Comparison of ENCODE assay signal across 8 cellular contexts in genomic region chr1:47225430-47226100, GRCh38. TPM values are rescaled to one million over a fixed set of nuclear protein-coding genes. Genes with fewer than 3 reads are reported as not detected.
DNase-seq lines count a peak whose midpoint lies in the region; ATAC-seq, FAIRE-seq and TF ChIP-seq lines count a peak whose summit lies in the region.

No MANE protein-coding gene starts in this region.

- no peaks in the 10 kb centered on the region for H3K9me2 ChIP-seq in Karpas-422 (replicated peaks; ENCODE audit: insufficient read depth, low read length)

- H3K79me2 ChIP-seq in Karpas-422 (ENCODE audit: low read length), result no peaks in the 10 kb centered on the region

- H3K9me3 ChIP-seq in A549 (no peaks in the 10 kb centered on the region), HUES64 (ENCODE audit: insufficient read depth, low read depth, low read length) (no peaks in the 10 kb centered on the region), colonic mucosa (no peaks in the 10 kb centered on the region), Karpas-422 (ENCODE audit: low read length) (no peaks in the 10 kb centered on the region)
- H3K9me3 ChIP-seq in naive thymus-derived CD4-positive, alpha-beta T cell (ENCODE audit: control insufficient read depth in 2 of 3, low read length in 3 of 3), result no peaks in the 10 kb centered on the region

- TF ChIP-seq RAD21 in A549 (conservative IDR thresholded peaks at IDR 0.05 in 1 of 2, IDR thresholded peaks at IDR 0.05 in 1 of 2), result no peak

- ATAC-seq in A549 (peak in 1 of 2 experiments; percentile 34; a peak in 2 of 6 replicates), HG03520 (IDR thresholded peaks at IDR 0.05; ENCODE audit: unreplicated experiment) (no peak)
- ATAC-seq in naive thymus-derived CD4-positive, alpha-beta T cell, result peak; percentile 37

- H3K4me1 ChIP-seq in A549, result no peaks in the 10 kb centered on the region
- peaks cover 27% of the 10 kb centered on the region for H3K4me1 ChIP-seq in HUES64 (ENCODE audit: insufficient read depth, low read length)
- H3K4me1 ChIP-seq in colonic mucosa, result no peaks in the 10 kb centered on the region
- peaks cover 1 to 8% of the 10 kb centered on the region in 2 donors for H3K4me1 ChIP-seq in naive thymus-derived CD4-positive, alpha-beta T cell (ENCODE audit: control insufficient read depth in 2 of 2, insufficient read depth in 2 of 2, low read length in 2 of 2)
- no peaks in the 10 kb centered on the region for H3K4me1 ChIP-seq in Karpas-422 (ENCODE audit: low read length)

- H3K27me3 ChIP-seq in HUES64 (ENCODE audit: insufficient read depth, low read length) (peaks cover 100% of the 10 kb centered on the region), colonic mucosa (peaks cover 70% of the 10 kb centered on the region), Karpas-422 (ENCODE audit: low read length) (no peaks in the 10 kb centered on the region)
- H3K27me3 ChIP-seq in naive thymus-derived CD4-positive, alpha-beta T cell (ENCODE audit: control insufficient read depth in 2 of 2, insufficient read depth in 2 of 2, low read length in 2 of 2), result peaks cover 16 to 44% of the 10 kb centered on the region in 2 donors

- H3K4me3 ChIP-seq in A549 (peak overlapping the region; percentile 37), HUES64 (ENCODE audit: low read length) (peak overlapping the region; percentile 30), colonic mucosa (peak overlapping the region; percentile 19), Karpas-422 (ENCODE audit: low read length) (no peak overlapping the region)
- no peak overlapping the region for H3K4me3 ChIP-seq in naive thymus-derived CD4-positive, alpha-beta T cell (ENCODE audit: low read length)

- TF ChIP-seq CTCF in A549 (IDR thresholded peaks at IDR 0.05), result no peak
- no peak for TF ChIP-seq CTCF in colonic mucosa (IDR thresholded peaks at IDR 0.05)

- no peak for FAIRE-seq in A549 (lab: Jason Lieb, UNC)

- POLR2A ChIA-PET in A549 (lab: Yijun Ruan, JAX), result no interaction called here
- POLR2A ChIA-PET in naive thymus-derived CD4-positive, alpha-beta T cell (lab: Charles Lee), result no interaction called here

- DNase-seq in A549 (ENCODE audit: low read depth in 1 of 2, low spot score in 1 of 2), result no peak
- no peak for DNase-seq in colonic mucosa
- no peak for DNase-seq in naive thymus-derived CD4-positive, alpha-beta T cell
- DNase-seq in SW 1271 (lab: John Stamatoyannopoulos, UW), result no peak
- no peak for DNase-seq in NCI-H2107 (lab: John Stamatoyannopoulos, UW)
- no peak for DNase-seq in Karpas-422

- H2AFZ ChIP-seq in Karpas-422 (ENCODE audit: low read length), result no peak overlapping the region

- CTCF ChIA-PET in A549 (lab: Yijun Ruan, JAX), result interaction anchor here (0.6 to 1.1 kb wide), 2 partner anchors 33 to 101 kb away, joined by 3 to 4 read pairs; no protein-coding TSS in a partner anchor
- CTCF ChIA-PET in naive thymus-derived CD4-positive, alpha-beta T cell (lab: Charles Lee), result no interaction called here

- peaks cover 0 to 4% (median 0%) of the 10 kb centered on the region in 11 donors for H3K9me3 Mint-ChIP-seq in naive thymus-derived CD4-positive, alpha-beta T cell

- H3K9ac ChIP-seq in HUES64 (ENCODE audit: low read depth, low read length) (no peak overlapping the region), colonic mucosa (ENCODE audit: low read depth in 2 of 2, low read length in 2 of 2) (no peak overlapping the region), Karpas-422 (ENCODE audit: low read length) (no peak overlapping the region)

- H3K36me3 Mint-ChIP-seq in naive thymus-derived CD4-positive, alpha-beta T cell, result peaks cover 0 to 4% (median 0%) of the 10 kb centered on the region in 5 donors

- H3K4me2 ChIP-seq in A549 (peak overlapping the region; percentile 82), Karpas-422 (ENCODE audit: low read depth, low read length, poor library complexity, severe bottlenecking) (no peak overlapping the region)

- no peaks in the 10 kb centered on the region for H4K20me1 ChIP-seq in Karpas-422 (ENCODE audit: insufficient read depth, low read depth, low read length)

- no peak for TF ChIP-seq POLR2A in A549 (IDR thresholded peaks at IDR 0.05; ENCODE audit: low read length)

- H3K27me3 Mint-ChIP-seq in naive thymus-derived CD4-positive, alpha-beta T cell, result peaks cover 44 to 59% (median 54%) of the 10 kb centered on the region in 5 donors

- no peak overlapping the region for H3K27ac Mint-ChIP-seq in naive thymus-derived CD4-positive, alpha-beta T cell

- no peak for TF ChIP-seq EP300 in A549 (IDR thresholded peaks at IDR 0.05)

- H3K36me3 ChIP-seq in HUES64 (ENCODE audit: insufficient read depth, low read length) (no peaks in the 10 kb centered on the region), colonic mucosa (no peaks in the 10 kb centered on the region), Karpas-422 (ENCODE audit: insufficient read depth, low read length) (no peaks in the 10 kb centered on the region)
- no peaks in the 10 kb centered on the region for H3K36me3 ChIP-seq in naive thymus-derived CD4-positive, alpha-beta T cell (ENCODE audit: control insufficient read depth in 2 of 3, insufficient read depth in 3 of 3, low read length in 3 of 3)

- WGBS in A549 (ENCODE audit: missing lambda C conversion rate), result 69% methylated on average over 9 of the region's 79 CpGs
- WGBS in HUES64, result under 1% methylated on average over 79 of the region's 79 CpGs

- H3K27ac ChIP-seq in A549 (peak overlapping the region in 1 of 2 experiments; percentile 66; a peak in 3 of 6 replicates), HUES64 (ENCODE audit: low read depth, low read length) (no peak overlapping the region), colonic mucosa (no peak overlapping the region), Karpas-422 (ENCODE audit: low read length) (no peak overlapping the region)
- H3K27ac ChIP-seq in naive thymus-derived CD4-positive, alpha-beta T cell (ENCODE audit: low read depth, low read length), result no peak overlapping the region

- intact Hi-C loops in colonic mucosa (cut with DNase I), result no loop called here
- intact Hi-C loops in naive thymus-derived CD4-positive, alpha-beta T cell (cut with micrococcal nuclease), result no loop called here

- H3K4me1 Mint-ChIP-seq in naive thymus-derived CD4-positive, alpha-beta T cell, result peaks cover 0 to 22% (median 15%) of the 10 kb centered on the region in 7 donors

- peak overlapping the region in 9 of 10 donors; percentile 39 to 80 (median 64) for H3K4me3 Mint-ChIP-seq in naive thymus-derived CD4-positive, alpha-beta T cell

TF ChIP-seq in A549, 52 proteins besides CTCF, POLR2A, EP300 and RAD21 (continues in another document):
- no peak for TF ChIP-seq PBX3 (IDR thresholded peaks at IDR 0.05)
- no peak for TF ChIP-seq NPAS2 (CRISPR knock-in tag; IDR thresholded peaks at IDR 0.05; ENCODE audit: borderline replicate concordance)
- no peak for TF ChIP-seq HEYL (CRISPR knock-in tag; IDR thresholded peaks at IDR 0.05)
- TF ChIP-seq ZFP36 (IDR thresholded peaks at IDR 0.05; ENCODE audit: borderline replicate concordance, partially characterized antibody), result no peak
- no peak for TF ChIP-seq HOXB13 (CRISPR knock-in tag; IDR thresholded peaks at IDR 0.05; ENCODE audit: low read depth)
- TF ChIP-seq ELK1 (IDR thresholded peaks at IDR 0.05; ENCODE audit: low read depth, low read length), result no peak
- no peak for TF ChIP-seq TFCP2L1 (CRISPR knock-in tag; IDR thresholded peaks at IDR 0.05)
- TF ChIP-seq RARB (CRISPR knock-in tag; IDR thresholded peaks at IDR 0.05), result no peak
- TF ChIP-seq FOSB (CRISPR knock-in tag; IDR thresholded peaks at IDR 0.05), result no peak
- TF ChIP-seq KDM1A (IDR thresholded peaks at IDR 0.05; ENCODE audit: low read depth), result no peak

RNA-seq across cellular contexts. Expression of gene TAL1, which starts 6.5 kb away (rescaled TPM):
- 0.04 TPM in 1 of 2 replicates, not detected in the other for polyA plus RNA-seq in A549 (2011; rRNA removed)
- polyA plus RNA-seq in A549 (2012; cell fraction: cytosol; rRNA removed), result 0.01 TPM in 2 replicates
- 0.01 TPM in 1 of 2 replicates, not detected in the other for polyA plus RNA-seq in A549 (2012; cell fraction: nucleus; rRNA removed)
- 0.03 TPM in 1 of 3 replicates, not detected in the others for polyA plus RNA-seq in A549 (2017; fragmentation: RNase III; extraction: RNeasy Plus Mini Kit Qiagen cat#74134 plus additional on column Dnase treatment)
- polyA minus RNA-seq in A549 (2011; rRNA and poly(A)+ RNA removed), result 0.15 TPM in 1 of 2 replicates, not detected in the other
- 0.15 TPM for polyA plus RNA-seq in HUES64 (2013, experiment 1 of 2)
- polyA plus RNA-seq in HUES64 (2013, experiment 2 of 2), result 0.06 TPM
- total RNA-seq in colonic mucosa, result 1 to 10 TPM in 1 of 2 donors, under 1 TPM in 1; 0.90 to 1.2 TPM
- total RNA-seq in naive thymus-derived CD4-positive, alpha-beta T cell, result 1 to 10 TPM in 1 of 5 experiments, under 1 TPM in 1, not detected in 3; 0.42 to 4.0 TPM
- polyA plus RNA-seq in naive thymus-derived CD4-positive, alpha-beta T cell, result not detected
- not detected in 2 replicates for total RNA-seq in Karpas-422 (2014; rRNA removed; shearing (Covaris generic); ENCODE audit: low replicate concordance)

RNA-seq across cellular contexts. Expression of gene PDZK1IP1, which starts 35.7 kb away (rescaled TPM):
- polyA plus RNA-seq in A549 (2011; rRNA removed) (2.2 and 2.3 TPM in 2 replicates), A549 (2017; fragmentation: RNase III; extraction: RNeasy Plus Mini Kit Qiagen cat#74134 plus additional on column Dnase treatment) (6.4 to 9.4 TPM (median 6.9 TPM) in 3 replicates)
- 10.0 and 10.5 TPM in 2 replicates for polyA plus RNA-seq in A549 (2012; cell fraction: cytosol; rRNA removed)
- polyA plus RNA-seq in A549 (2012; cell fraction: nucleus; rRNA removed), result 9.0 and 9.2 TPM in 2 replicates
- polyA minus RNA-seq in A549 (2011; rRNA and poly(A)+ RNA removed), result 0.50 and 0.97 TPM in 2 replicates
- polyA plus RNA-seq in HUES64 (2013, experiment 1 of 2), result not detected
- polyA plus RNA-seq in HUES64 (2013, experiment 2 of 2), result not detected
- 10 to 100 TPM; 40.6 to 85.2 TPM for total RNA-seq in colonic mucosa
- not detected for total RNA-seq in naive thymus-derived CD4-positive, alpha-beta T cell
- polyA plus RNA-seq in naive thymus-derived CD4-positive, alpha-beta T cell, result not detected
- not detected in 2 replicates for total RNA-seq in Karpas-422 (2014; rRNA removed; shearing (Covaris generic); ENCODE audit: low replicate concordance)

Comparison
In these comparisons a context has a peak if more than half of its experiments do, and no peak if none do; other contexts are left out.
1. H3K4me3 ChIP-seq: peak in A549 (single experiment), HUES64 (single experiment) and colonic mucosa (single experiment); none in naive thymus-derived CD4-positive, alpha-beta T cell (single experiment) and Karpas-422 (single experiment).
2. RNA of gene PDZK1IP1, which starts 35.7 kb away (total RNA-seq): 40.6 to 85.2 TPM in colonic mucosa; not detected in naive thymus-derived CD4-positive, alpha-beta T cell and not detected in Karpas-422; every median in the first group is over 10 times any median in the second.